Comparison of ENCODE assay signal across 1 cellular context in the genomic region with DNA sequence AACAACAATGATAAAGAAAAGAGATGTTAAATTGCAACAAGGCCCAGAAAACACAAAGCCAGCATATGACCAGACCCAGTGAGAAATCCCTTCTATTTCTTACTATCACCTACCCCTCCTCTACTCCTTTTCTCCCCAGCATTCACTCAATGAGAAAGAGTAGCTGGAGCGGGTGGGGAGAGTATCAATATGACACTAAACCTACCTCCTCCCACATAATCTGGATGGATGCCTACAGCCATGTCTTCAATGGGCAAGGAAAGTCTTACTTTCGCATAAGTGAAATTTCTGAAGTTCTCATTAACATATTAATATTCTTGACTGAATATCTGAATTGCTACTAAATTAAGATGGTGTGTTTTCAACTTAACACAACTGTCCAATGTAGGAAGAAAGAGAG.
TF ChIP-seq lines count a peak whose summit lies in the region.

No MANE protein-coding gene starts in this region.

TF ChIP-seq in HEK293, 187 proteins besides CTCF, POLR2A, EP300 and RAD21 (continued from another document):
- TF ChIP-seq ZBTB49 (tag by site-specific recombination; IDR thresholded peaks at IDR 0.05; ENCODE audit: low read depth): no peak
- TF ChIP-seq KLF1 (tag by site-specific recombination; IDR thresholded peaks at IDR 0.05): no peak
TF ChIP-seq in HEK293: peak in this region for 1.
